In the genomic region with DNA sequence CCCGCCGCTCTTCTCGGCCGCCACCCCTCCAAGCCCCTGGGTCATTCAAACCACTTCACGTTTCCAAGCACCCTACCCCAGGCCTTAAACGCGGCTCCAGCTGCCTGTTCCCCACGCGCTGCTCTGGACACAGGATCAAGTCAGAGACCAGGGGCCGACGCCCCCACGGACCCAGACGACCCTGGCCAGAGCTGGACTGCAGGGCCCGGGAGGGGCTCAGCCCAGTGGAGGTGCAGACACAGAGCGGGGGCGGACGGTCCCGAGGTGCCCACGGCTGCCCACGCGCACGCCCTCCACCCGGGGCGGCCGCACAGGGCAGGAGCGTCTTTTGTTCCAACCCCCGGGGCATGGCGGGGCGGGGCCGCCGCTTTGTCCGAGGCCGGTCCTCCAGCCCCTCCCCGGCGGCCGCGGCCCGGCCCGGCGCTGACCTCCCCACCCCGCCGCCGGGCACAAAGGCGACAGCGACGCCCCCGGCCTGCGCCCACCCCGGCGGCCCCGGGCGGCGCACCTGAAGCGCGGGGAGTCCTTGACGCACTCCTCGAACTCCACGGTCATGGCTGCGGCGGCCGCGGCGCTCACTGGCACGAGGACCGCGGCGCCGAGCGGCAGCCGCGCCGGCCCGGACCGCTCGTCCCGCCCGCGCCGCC, we compare ENCODE assay signal across 7 cellular contexts. TPM values are rescaled to one million over a fixed set of nuclear protein-coding genes. Genes with fewer than 3 reads are reported as not detected.
DNase-seq lines count a peak whose midpoint lies in the region; ATAC-seq and TF ChIP-seq lines count a peak whose summit lies in the region.

No MANE protein-coding gene starts in this region.

- TF ChIP-seq CTCF in fibroblast of mammary gland (conservative IDR thresholded peaks at IDR 0.05; ENCODE audit: control insufficient read depth, insufficient read depth, low read depth, low read length) (no peak), osteocyte (IDR thresholded peaks at IDR 0.05) (no peak)

- CTCF ChIA-PET in T-cell (lab: Charles Lee), result no interaction called here

- peaks cover 21 to 31% (median 24%) of the 10 kb centered on the region in 3 donors for H3K4me1 Mint-ChIP-seq in T-cell
- peaks cover 35% of the 10 kb centered on the region for H3K4me1 Mint-ChIP-seq in osteocyte (ENCODE audit: unreplicated experiment)

- POLR2A ChIA-PET in T-cell (lab: Charles Lee), result no interaction called here

- peak in 1 of 34 experiments; percentile 32 for DNase-seq in T-cell
- DNase-seq in fibroblast of mammary gland (ENCODE audit: low read depth), result no peak
- no peak for DNase-seq in osteocyte (ENCODE audit: extremely low spot score, unreplicated experiment)
- no peak for DNase-seq in SIG-M5 (lab: John Stamatoyannopoulos, UW)
- DNase-seq in NCI-H2029 (lab: John Stamatoyannopoulos, UW), result no peak

- H3K27ac Mint-ChIP-seq in T-cell, result peak overlapping the region; percentile 69 to 78
- H3K27ac Mint-ChIP-seq in osteocyte (ENCODE audit: unreplicated experiment), result no peak overlapping the region

- no peaks in the 10 kb centered on the region for H3K36me3 Mint-ChIP-seq in T-cell
- H3K36me3 Mint-ChIP-seq in osteocyte (ENCODE audit: unreplicated experiment), result peaks cover 2% of the 10 kb centered on the region

- no peaks in the 10 kb centered on the region for H3K27me3 Mint-ChIP-seq in T-cell
- H3K27me3 Mint-ChIP-seq in osteocyte (ENCODE audit: unreplicated experiment), result no peaks in the 10 kb centered on the region

- H3K4me3 Mint-ChIP-seq in T-cell (peak overlapping the region; percentile 80 to 88 (median 86)), osteocyte (ENCODE audit: unreplicated experiment) (peak overlapping the region; percentile 75)

- H3K9me3 Mint-ChIP-seq in T-cell (no peaks in the 10 kb centered on the region), osteocyte (ENCODE audit: unreplicated experiment) (no peaks in the 10 kb centered on the region)

- ATAC-seq in GM18498 (IDR thresholded peaks at IDR 0.05; ENCODE audit: unreplicated experiment) (peak; percentile 13), HG02588 (IDR thresholded peaks at IDR 0.05; ENCODE audit: unreplicated experiment) (peak; percentile 3), T-cell (replicated peaks in 1 of 4) (no peak)

- H3K4me3 ChIP-seq in fibroblast of mammary gland (ENCODE audit: control insufficient read depth, low read depth, low read length), result peak overlapping the region; percentile 62

RNA-seq across cellular contexts. Expression of a gene that starts 0.3 kb away (rescaled TPM):
- total RNA-seq in T-cell (100 to 1,000 TPM in 2 of 5 donors, 10 to 100 TPM in 3; 63.0 to 107 (median 99.8) TPM), osteocyte (62.7 and 73.8 TPM in 2 replicates)

RNA-seq across cellular contexts. Expression of a gene that starts 1.0 kb away (rescaled TPM):
- 10 to 100 TPM; 16.7 to 26.4 (median 22.6) TPM for total RNA-seq in T-cell
- total RNA-seq in osteocyte, result 21.5 and 22.1 TPM in 2 replicates

RNA-seq across cellular contexts. Expression of a gene that starts 17.1 kb away (rescaled TPM):
- total RNA-seq in T-cell, result 100 to 1,000 TPM; 161 to 200 (median 182) TPM
- 101 and 106 TPM in 2 replicates for total RNA-seq in osteocyte

RNA-seq across cellular contexts. Expression of a gene that starts 17.2 kb away (rescaled TPM):
- total RNA-seq in T-cell (10 to 100 TPM; 15.8 to 35.8 (median 29.9) TPM), osteocyte (23.5 and 24.7 TPM in 2 replicates)

RNA-seq across cellular contexts. Expression of a gene that starts 23.7 kb away (rescaled TPM):
- total RNA-seq in T-cell (1 to 10 TPM; 1.6 to 2.3 (median 2.1) TPM), osteocyte (0.57 and 0.97 TPM in 2 replicates)

Comparison
In these comparisons a context has a peak if more than half of its experiments do, and no peak if none do; other contexts are left out.
1. ATAC-seq: peak in GM18498 (single experiment) and HG02588 (single experiment); none in T-cell (0 of 4).